Comparison of ENCODE assay signal across 12 cellular contexts in the genomic region with DNA sequence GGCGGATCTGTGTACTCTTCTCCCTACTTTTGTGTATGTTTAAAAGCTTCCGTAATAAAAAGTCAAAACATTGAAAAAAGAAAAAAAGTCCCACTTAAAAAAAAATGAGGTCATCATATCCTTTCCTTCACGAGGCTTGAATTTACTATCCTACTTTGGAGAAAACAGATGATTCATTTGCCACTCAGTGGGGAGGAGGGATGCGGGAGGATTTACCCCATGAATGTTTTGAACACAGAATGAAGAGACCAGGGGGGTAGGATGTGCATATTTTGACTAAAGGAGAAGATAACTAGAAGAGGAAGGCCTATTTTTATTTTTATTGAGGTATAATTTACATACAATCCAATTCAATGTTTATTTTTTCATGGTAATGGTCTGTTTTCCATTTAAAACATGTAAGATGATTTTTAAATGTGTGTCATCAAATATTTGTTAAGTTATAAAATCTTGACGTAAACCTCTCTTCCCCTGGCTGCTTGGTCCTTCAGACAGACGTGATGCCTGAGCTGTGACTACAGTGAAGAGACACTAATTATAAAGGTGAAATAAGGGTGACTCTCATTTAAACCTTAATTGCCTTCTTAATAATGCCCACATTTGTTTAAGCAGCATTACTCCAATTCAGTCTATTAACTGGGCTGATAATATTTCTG.
A peak's percentile ranks its signal among the peaks of the same experiment; 100 is the strongest.
DNase-seq lines count a peak whose midpoint lies in the region; ATAC-seq lines count a peak whose summit lies in the region.
"Had no signal": no experiment of that assay in that cellular context is flagged by ENCODE, and none has a peak within 500 bp of the region (broad histone marks: within the 10 kb centered on the region; RNA-seq: fewer than 3 reads in every experiment).

No MANE protein-coding gene starts in this region.

- CTCF ChIA-PET in activated CD8-positive, alpha-beta memory T cell treated with anti-CD3 and anti-CD28 coated beads, Interleukin-2, amount 10 ng/mL, durations not matched to agents 7 days and 5 days (lab: Charles Lee): no interaction called here
- CTCF ChIA-PET in activated naive CD4-positive, alpha-beta T cell treated with anti-CD3 and anti-CD28 coated beads for 36 hours (lab: Charles Lee): no interaction called here

- no peak overlapping the region for H3K27ac Mint-ChIP-seq in activated CD8-positive, alpha-beta memory T cell treated with anti-CD3 and anti-CD28 coated beads, Interleukin-2, amount 10 ng/mL, durations not matched to agents 7 days and 5 days
- no peak overlapping the region for H3K27ac Mint-ChIP-seq in activated naive CD4-positive, alpha-beta T cell treated with anti-CD3 and anti-CD28 coated beads for 36 hours
- H3K27ac Mint-ChIP-seq: stimulated activated naive CD8-positive, alpha-beta T cell treated with anti-CD3 and anti-CD28 coated beads, Interleukin-15, Interleukin-2, amounts not matched to agents 100 ng/mL and 50 ng/mL, for 24 hours had no signal

- intact Hi-C loops in activated naive CD4-positive, alpha-beta T cell treated with anti-CD3 and anti-CD28 coated beads for 36 hours (cut with micrococcal nuclease): no loop called here

- no peak for ATAC-seq in GM18517 (IDR thresholded peaks at IDR 0.05; ENCODE audit: unreplicated experiment)
- ATAC-seq in activated CD8-positive, alpha-beta memory T cell treated with anti-CD3 and anti-CD28 coated beads, Interleukin-2, amount 10 ng/mL, durations not matched to agents 7 days and 5 days: no peak

- no peaks in the 10 kb centered on the region for H3K9me3 ChIP-seq in iPS-20b (ENCODE audit: insufficient read depth, low read depth, low read length)

- H3K4me3 ChIP-seq in iPS-20b (ENCODE audit: low read length): peak overlapping the region; percentile 39; the same call in 1 of the 2 replicates
- H3K4me3 ChIP-seq: coronary artery had no signal

- no peak overlapping the region for H3K9ac ChIP-seq in iPS-20b (ENCODE audit: low read depth, low read length)

- peaks cover 9% of the 10 kb centered on the region; the same call in 1 of the 2 replicates for H3K27me3 ChIP-seq in iPS-20b (ENCODE audit: insufficient read depth, low read length)

- no peak overlapping the region for H3K4me3 Mint-ChIP-seq in activated CD8-positive, alpha-beta memory T cell treated with anti-CD3 and anti-CD28 coated beads, Interleukin-2, amount 10 ng/mL, durations not matched to agents 7 days and 5 days
- no peak overlapping the region for H3K4me3 Mint-ChIP-seq in activated naive CD4-positive, alpha-beta T cell treated with anti-CD3 and anti-CD28 coated beads for 36 hours
- H3K4me3 Mint-ChIP-seq: stimulated activated naive CD8-positive, alpha-beta T cell treated with anti-CD3 and anti-CD28 coated beads, Interleukin-15, Interleukin-2, amounts not matched to agents 100 ng/mL and 50 ng/mL, for 24 hours had no signal

- H3K27me3 Mint-ChIP-seq in activated CD8-positive, alpha-beta memory T cell treated with anti-CD3 and anti-CD28 coated beads, Interleukin-2, amount 10 ng/mL, durations not matched to agents 7 days and 5 days: no peaks in the 10 kb centered on the region
- peaks cover 3% of the 10 kb centered on the region for H3K27me3 Mint-ChIP-seq in activated naive CD4-positive, alpha-beta T cell treated with anti-CD3 and anti-CD28 coated beads for 36 hours (ENCODE audit: low read depth)
- H3K27me3 Mint-ChIP-seq: stimulated activated naive CD8-positive, alpha-beta T cell treated with anti-CD3 and anti-CD28 coated beads, Interleukin-15, Interleukin-2, amounts not matched to agents 100 ng/mL and 50 ng/mL, for 24 hours had no signal

- H3K36me3 Mint-ChIP-seq in activated CD8-positive, alpha-beta memory T cell treated with anti-CD3 and anti-CD28 coated beads, Interleukin-2, amount 10 ng/mL, durations not matched to agents 7 days and 5 days: no peaks in the 10 kb centered on the region
- no peaks in the 10 kb centered on the region for H3K36me3 Mint-ChIP-seq in activated naive CD4-positive, alpha-beta T cell treated with anti-CD3 and anti-CD28 coated beads for 36 hours (ENCODE audit: low read depth)

- H3K4me1 Mint-ChIP-seq in activated CD8-positive, alpha-beta memory T cell treated with anti-CD3 and anti-CD28 coated beads, Interleukin-2, amount 10 ng/mL, durations not matched to agents 7 days and 5 days: no peaks in the 10 kb centered on the region
- no peaks in the 10 kb centered on the region for H3K4me1 Mint-ChIP-seq in activated naive CD4-positive, alpha-beta T cell treated with anti-CD3 and anti-CD28 coated beads for 36 hours (ENCODE audit: low read depth)

- no peaks in the 10 kb centered on the region for H3K36me3 ChIP-seq in iPS-20b (ENCODE audit: insufficient read depth, low read depth, low read length)

- no peaks in the 10 kb centered on the region for H3K9me3 Mint-ChIP-seq in activated CD8-positive, alpha-beta memory T cell treated with anti-CD3 and anti-CD28 coated beads, Interleukin-2, amount 10 ng/mL, durations not matched to agents 7 days and 5 days (ENCODE audit: low read depth)
- H3K9me3 Mint-ChIP-seq in activated naive CD4-positive, alpha-beta T cell treated with anti-CD3 and anti-CD28 coated beads for 36 hours: no peaks in the 10 kb centered on the region
- H3K9me3 Mint-ChIP-seq: stimulated activated naive CD8-positive, alpha-beta T cell treated with anti-CD3 and anti-CD28 coated beads, Interleukin-15, Interleukin-2, amounts not matched to agents 100 ng/mL and 50 ng/mL, for 24 hours had no signal

- H3K27ac ChIP-seq in iPS-20b (ENCODE audit: low read length): no peak overlapping the region
- H3K27ac ChIP-seq: coronary artery had no signal

- H3K4me1 ChIP-seq in iPS-20b (ENCODE audit: insufficient read depth, low read length): peaks cover 31% of the 10 kb centered on the region

- DNase-seq in NCI-H2196 treated with DMSO at 0.1 percent for 48 hours (lab: John Stamatoyannopoulos, UW; ENCODE audit: unreplicated experiment) (peak; percentile 22), NCI-H2196 (lab: John Stamatoyannopoulos, UW; ENCODE audit: unreplicated experiment) (no peak), amniotic stem cell (lab: John Stamatoyannopoulos, UW) (peak; percentile 28), SW 1271 (lab: John Stamatoyannopoulos, UW) (no peak)
- no peak for DNase-seq in activated CD8-positive, alpha-beta memory T cell treated with anti-CD3 and anti-CD28 coated beads, Interleukin-2, amount 10 ng/mL, durations not matched to agents 7 days and 5 days
- DNase-seq in activated naive CD4-positive, alpha-beta T cell treated with anti-CD3 and anti-CD28 coated beads for 36 hours: no peak
- DNase-seq: hypothalamus, NCI-H1048 had no signal

Comparison
In these comparisons a context has a peak if more than half of its experiments do, and no peak if none do; other contexts are left out.
1. DNase-seq: peak in NCI-H2196 treated with DMSO at 0.1 percent for 48 hours (single experiment) and amniotic stem cell (single experiment); none in NCI-H2196 (single experiment), SW 1271 (0 of 2), activated CD8-positive, alpha-beta memory T cell treated with anti-CD3 and anti-CD28 coated beads, Interleukin-2, amount 10 ng/mL, durations not matched to agents 7 days and 5 days (single experiment) and activated naive CD4-positive, alpha-beta T cell treated with anti-CD3 and anti-CD28 coated beads for 36 hours (single experiment).